11 cellular contexts compared by ENCODE assay signal in the genomic region with DNA sequence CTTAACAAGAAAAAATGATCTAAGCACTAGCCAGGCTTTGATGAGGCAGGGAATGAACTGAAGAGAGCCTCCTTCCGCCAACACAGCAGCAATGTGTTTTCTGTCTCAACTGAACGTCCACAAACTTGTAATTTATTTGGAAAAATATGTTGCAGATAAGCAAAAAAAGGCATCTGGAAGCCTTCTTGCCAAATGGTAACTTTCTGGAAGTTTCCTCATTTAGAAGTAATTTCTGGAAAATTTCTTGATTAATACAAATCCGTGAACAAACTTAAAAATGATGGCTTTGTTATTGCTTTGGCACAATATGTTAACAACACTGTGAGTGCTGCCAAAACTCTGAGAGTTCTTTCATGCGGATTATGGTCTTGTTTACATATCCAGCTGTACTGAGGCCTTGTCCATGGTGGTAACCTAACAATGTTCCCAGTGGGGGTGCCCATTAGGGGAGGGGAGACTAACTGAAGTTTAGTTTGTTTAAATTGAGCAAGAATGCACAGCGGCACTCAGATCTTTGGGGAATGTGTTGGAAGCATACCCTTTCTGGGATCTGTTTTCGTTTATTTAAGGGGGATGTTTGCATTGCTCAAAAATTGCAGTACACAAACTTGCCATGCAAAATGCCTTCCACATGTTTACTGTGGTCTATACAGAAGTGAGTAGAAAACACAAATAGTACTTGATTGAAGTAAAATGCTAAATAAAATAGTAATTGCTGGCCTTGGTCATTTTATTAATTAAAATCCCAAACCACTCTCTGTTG.
DNase-seq lines count a peak whose midpoint lies in the region; ATAC-seq and TF ChIP-seq lines count a peak whose summit lies in the region.
"Had no signal": no experiment of that assay in that cellular context is flagged by ENCODE, and none has a peak within 500 bp of the region (broad histone marks: within the 10 kb centered on the region; RNA-seq: fewer than 3 reads in every experiment).

No MANE protein-coding gene starts in this region.

- H3K4me2 ChIP-seq in GM23338: no peak overlapping the region

- no peaks in the 10 kb centered on the region for H3K9me2 ChIP-seq in GM23338 (ENCODE audit: insufficient read depth)

- peak; percentile 34 for DNase-seq in GM23338 (ENCODE audit: low spot score)
- DNase-seq in OCI-M1 (lab: John Stamatoyannopoulos, UW): peak; percentile 32
- DNase-seq in foreskin fibroblast: peak; percentile 18 to 45
- no peak for DNase-seq in NOMO-1 (lab: John Stamatoyannopoulos, UW; ENCODE audit: unreplicated experiment in 2 of 2)
- no peak for DNase-seq in D341Med (ENCODE audit: low spot score)
- DNase-seq: DND-41, MM.1S had no signal

- H3K27ac Mint-ChIP-seq in GM23338: no peak overlapping the region
- H3K27ac Mint-ChIP-seq: activated T-helper 1 cell treated with anti-CD3 and anti-CD28 coated beads, Interleukin-12 subunit alpha, Interleukin-12 subunit beta, Interleukin-2, Interleukin-4 antibody, amounts not matched to agents 30 ng/mL and 10 ng/mL and 1 ng/mL, durations not matched to agents 14 hours and 24 hours and 36 hours had no signal

- no peaks in the 10 kb centered on the region for H3K36me3 Mint-ChIP-seq in GM23338 (ENCODE audit: low read depth)

- no peaks in the 10 kb centered on the region for H4K20me1 ChIP-seq in GM23338 (replicated peaks; ENCODE audit: insufficient read depth)

- H2AFZ ChIP-seq in GM23338: no peak overlapping the region

- H3K9me3 Mint-ChIP-seq in GM23338: no peaks in the 10 kb centered on the region
- H3K9me3 Mint-ChIP-seq: activated T-helper 1 cell treated with anti-CD3 and anti-CD28 coated beads, Interleukin-12 subunit alpha, Interleukin-12 subunit beta, Interleukin-2, Interleukin-4 antibody, amounts not matched to agents 30 ng/mL and 10 ng/mL and 1 ng/mL, durations not matched to agents 14 hours and 24 hours and 36 hours had no signal

- no peak overlapping the region for H3K4me3 Mint-ChIP-seq in GM23338
- H3K4me3 Mint-ChIP-seq: activated T-helper 1 cell treated with anti-CD3 and anti-CD28 coated beads, Interleukin-12 subunit alpha, Interleukin-12 subunit beta, Interleukin-2, Interleukin-4 antibody, amounts not matched to agents 30 ng/mL and 10 ng/mL and 1 ng/mL, durations not matched to agents 14 hours and 24 hours and 36 hours had no signal

- no peak overlapping the region for H3K27ac ChIP-seq in GM23338 (ENCODE audit: low read depth)
- H3K27ac ChIP-seq in rectal smooth muscle tissue (ENCODE audit: low read depth, low read length): peak overlapping the region; percentile 57
- H3K27ac ChIP-seq in gastroesophageal sphincter: peak overlapping the region in 2 of 4 donors; percentile 5 to 22

- TF ChIP-seq CTCF in GM23338 (conservative IDR thresholded peaks at IDR 0.05; ENCODE audit: low read depth in 2 of 2): no peak
- TF ChIP-seq CTCF in foreskin fibroblast (IDR thresholded peaks at IDR 0.05; ENCODE audit: low read depth, low read length): no peak
- TF ChIP-seq CTCF in gastroesophageal sphincter (IDR thresholded peaks at IDR 0.05): no peak

- no peak overlapping the region for H3K9ac ChIP-seq in rectal smooth muscle tissue (ENCODE audit: low read length)

- no peaks in the 10 kb centered on the region for H3F3A ChIP-seq in GM23338 (replicated peaks; ENCODE audit: low read depth)

- peaks cover 9% of the 10 kb centered on the region; the same call in 1 of the 2 replicates for H3K4me1 ChIP-seq in GM23338 (ENCODE audit: insufficient read depth)
- H3K4me1 ChIP-seq in rectal smooth muscle tissue (ENCODE audit: control insufficient read depth, insufficient read depth, low read length): peaks cover 10% of the 10 kb centered on the region
- H3K4me1 ChIP-seq in gastroesophageal sphincter: peaks cover 0 to 20% (median 7%) of the 10 kb centered on the region in 3 donors

- peaks cover 18% of the 10 kb centered on the region; the same call in 2 of the 3 replicates for H3K4me1 Mint-ChIP-seq in GM23338

- no peak for TF ChIP-seq EP300 in gastroesophageal sphincter (IDR thresholded peaks at IDR 0.05)

- WGBS in gastroesophageal sphincter (ENCODE audit: low coverage in 1 of 2), 2 donors: 5 to 11% methylated on average over 4 to 6 of the region's 6 CpGs

- no peaks in the 10 kb centered on the region for H3K9me3 ChIP-seq in gastroesophageal sphincter

- peak; percentile 59 for ATAC-seq in GM23338
- ATAC-seq in gastroesophageal sphincter: no peak
- ATAC-seq in HG03196 (IDR thresholded peaks at IDR 0.05; ENCODE audit: unreplicated experiment): no peak

- H3K36me3 ChIP-seq in GM23338 (ENCODE audit: insufficient read depth): no peaks in the 10 kb centered on the region
- no peaks in the 10 kb centered on the region for H3K36me3 ChIP-seq in rectal smooth muscle tissue (ENCODE audit: control insufficient read depth, insufficient read depth, low read length)
- H3K36me3 ChIP-seq in gastroesophageal sphincter: no peaks in the 10 kb centered on the region

- H3K27me3 Mint-ChIP-seq in GM23338 (ENCODE audit: insufficient read depth, low read depth, poor library complexity): peaks cover 11% of the 10 kb centered on the region

- TF ChIP-seq POLR2A in gastroesophageal sphincter (IDR thresholded peaks at IDR 0.05): no peak

- no peak overlapping the region for H3K4me3 ChIP-seq in GM23338
- H3K4me3 ChIP-seq in foreskin fibroblast (ENCODE audit: low read depth in 1 of 2, low read length in 2 of 2): no peak overlapping the region
- H3K4me3 ChIP-seq in rectal smooth muscle tissue (ENCODE audit: low read length): no peak overlapping the region
- H3K4me3 ChIP-seq in gastroesophageal sphincter: no peak overlapping the region

- H3K79me2 ChIP-seq in GM23338 (replicated peaks; ENCODE audit: insufficient read depth): no peaks in the 10 kb centered on the region

- H3K27me3 ChIP-seq in GM23338 (ENCODE audit: insufficient read depth): no peaks in the 10 kb centered on the region
- H3K27me3 ChIP-seq in rectal smooth muscle tissue (ENCODE audit: control insufficient read depth, insufficient read depth, low read length): no peaks in the 10 kb centered on the region
- no peaks in the 10 kb centered on the region for H3K27me3 ChIP-seq in gastroesophageal sphincter

TF ChIP-seq in GM23338, 12 proteins besides CTCF, POLR2A, EP300 and RAD21 (continues in another document):
- no peak for TF ChIP-seq JUNB (IDR thresholded peaks at IDR 0.05; ENCODE audit: unreplicated experiment)
- no peak for TF ChIP-seq EZH2 (IDR thresholded peaks at IDR 0.05; ENCODE audit: low read depth, unreplicated experiment)
- TF ChIP-seq POLR2AphosphoS5 (IDR thresholded peaks at IDR 0.05; ENCODE audit: low read depth): no peak
- no peak for TF ChIP-seq ZNF331 (CRISPR knock-in tag; IDR thresholded peaks at IDR 0.05; ENCODE audit: low read depth)
- no peak for TF ChIP-seq ZNF114 (CRISPR knock-in tag; IDR thresholded peaks at IDR 0.05)
- TF ChIP-seq CREB1 (CRISPR knock-in tag; IDR thresholded peaks at IDR 0.05; ENCODE audit: low read depth): no peak
- TF ChIP-seq STAT1 (IDR thresholded peaks at IDR 0.05; ENCODE audit: unreplicated experiment): no peak
- TF ChIP-seq EZH2phosphoT487 (IDR thresholded peaks at IDR 0.05; ENCODE audit: unreplicated experiment): no peak
- TF ChIP-seq NANOG (IDR thresholded peaks at IDR 0.05; ENCODE audit: borderline replicate concordance): no peak
- TF ChIP-seq, protein P1, sequence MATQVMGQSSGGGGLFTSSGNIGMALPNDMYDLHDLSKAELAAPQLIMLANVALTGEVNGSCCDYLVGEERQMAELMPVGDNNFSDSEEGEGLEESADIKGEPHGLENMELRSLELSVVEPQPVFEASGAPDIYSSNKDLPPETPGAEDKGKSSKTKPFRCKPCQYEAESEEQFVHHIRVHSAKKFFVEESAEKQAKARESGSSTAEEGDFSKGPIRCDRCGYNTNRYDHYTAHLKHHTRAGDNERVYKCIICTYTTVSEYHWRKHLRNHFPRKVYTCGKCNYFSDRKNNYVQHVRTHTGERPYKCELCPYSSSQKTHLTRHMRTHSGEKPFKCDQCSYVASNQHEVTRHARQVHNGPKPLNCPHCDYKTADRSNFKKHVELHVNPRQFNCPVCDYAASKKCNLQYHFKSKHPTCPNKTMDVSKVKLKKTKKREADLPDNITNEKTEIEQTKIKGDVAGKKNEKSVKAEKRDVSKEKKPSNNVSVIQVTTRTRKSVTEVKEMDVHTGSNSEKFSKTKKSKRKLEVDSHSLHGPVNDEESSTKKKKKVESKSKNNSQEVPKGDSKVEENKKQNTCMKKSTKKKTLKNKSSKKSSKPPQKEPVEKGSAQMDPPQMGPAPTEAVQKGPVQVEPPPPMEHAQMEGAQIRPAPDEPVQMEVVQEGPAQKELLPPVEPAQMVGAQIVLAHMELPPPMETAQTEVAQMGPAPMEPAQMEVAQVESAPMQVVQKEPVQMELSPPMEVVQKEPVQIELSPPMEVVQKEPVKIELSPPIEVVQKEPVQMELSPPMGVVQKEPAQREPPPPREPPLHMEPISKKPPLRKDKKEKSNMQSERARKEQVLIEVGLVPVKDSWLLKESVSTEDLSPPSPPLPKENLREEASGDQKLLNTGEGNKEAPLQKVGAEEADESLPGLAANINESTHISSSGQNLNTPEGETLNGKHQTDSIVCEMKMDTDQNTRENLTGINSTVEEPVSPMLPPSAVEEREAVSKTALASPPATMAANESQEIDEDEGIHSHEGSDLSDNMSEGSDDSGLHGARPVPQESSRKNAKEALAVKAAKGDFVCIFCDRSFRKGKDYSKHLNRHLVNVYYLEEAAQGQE (IDR thresholded peaks at IDR 0.05; ENCODE audit: unreplicated experiment): no peak
- TF ChIP-seq, protein P2, sequence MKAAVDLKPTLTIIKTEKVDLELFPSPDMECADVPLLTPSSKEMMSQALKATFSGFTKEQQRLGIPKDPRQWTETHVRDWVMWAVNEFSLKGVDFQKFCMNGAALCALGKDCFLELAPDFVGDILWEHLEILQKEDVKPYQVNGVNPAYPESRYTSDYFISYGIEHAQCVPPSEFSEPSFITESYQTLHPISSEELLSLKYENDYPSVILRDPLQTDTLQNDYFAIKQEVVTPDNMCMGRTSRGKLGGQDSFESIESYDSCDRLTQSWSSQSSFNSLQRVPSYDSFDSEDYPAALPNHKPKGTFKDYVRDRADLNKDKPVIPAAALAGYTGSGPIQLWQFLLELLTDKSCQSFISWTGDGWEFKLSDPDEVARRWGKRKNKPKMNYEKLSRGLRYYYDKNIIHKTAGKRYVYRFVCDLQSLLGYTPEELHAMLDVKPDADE (IDR thresholded peaks at IDR 0.05): no peak

Comparison
In these comparisons a context has a peak if more than half of its experiments do, and no peak if none do; other contexts are left out.
1. DNase-seq: peak in GM23338 (single experiment), OCI-M1 (single experiment) and foreskin fibroblast (2 of 2); none in NOMO-1 (0 of 2) and D341Med (single experiment).